ENCODE assay signal across 10 cellular contexts in the genomic region with DNA sequence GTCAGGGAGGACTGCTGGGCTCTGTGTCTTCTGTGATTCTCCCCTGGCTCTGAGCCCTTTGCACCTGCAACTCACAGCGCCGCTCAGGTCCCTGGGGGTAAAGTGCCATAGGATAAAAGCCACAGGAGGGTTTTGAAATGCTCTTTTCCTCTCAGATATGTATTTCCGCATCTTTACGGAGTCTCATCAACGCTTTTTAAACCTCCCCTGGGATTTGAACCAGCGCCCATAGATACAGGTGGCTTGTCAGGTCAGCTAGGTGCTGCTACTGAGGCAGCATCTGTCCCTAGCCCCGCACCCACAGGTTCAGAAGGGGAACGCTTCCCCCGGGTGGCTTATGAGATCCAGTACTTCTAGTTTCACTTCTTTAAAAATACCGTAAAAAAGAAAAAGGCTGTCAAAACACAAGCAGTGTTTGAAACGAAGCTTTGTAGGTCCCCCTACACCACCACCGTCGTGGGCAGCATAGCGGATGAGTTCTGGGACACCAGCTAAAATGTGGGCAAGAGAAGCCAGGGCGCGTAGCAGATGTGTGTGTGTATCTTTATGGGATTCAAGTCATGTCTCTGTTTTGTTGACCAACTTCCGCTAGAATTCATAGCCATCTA.
A peak's percentile ranks its signal among the peaks of the same experiment; 100 is the strongest.
DNase-seq lines count a peak whose midpoint lies in the region; ATAC-seq and TF ChIP-seq lines count a peak whose summit lies in the region.
"Had no signal": no experiment of that assay in that cellular context is flagged by ENCODE, and none has a peak within 500 bp of the region (broad histone marks: within the 10 kb centered on the region; RNA-seq: fewer than 3 reads in every experiment).

No MANE protein-coding gene starts in this region.

- H2AFZ ChIP-seq in OCI-LY1 (ENCODE audit: low read length), result no peak overlapping the region

- peak; percentile 78 for ATAC-seq in HG02943 (IDR thresholded peaks at IDR 0.05; ENCODE audit: low read depth, unreplicated experiment)

- H3K36me3 ChIP-seq in OCI-LY1 (ENCODE audit: insufficient read depth, low read length) (peaks cover 21% of the 10 kb centered on the region; the same call in 1 of the 2 replicates), brain microvascular endothelial cell (replicated peaks) (no peaks in the 10 kb centered on the region)

- H3K4me2 ChIP-seq in OCI-LY1 (ENCODE audit: low read length), result peak overlapping the region; percentile 67

- H3K27me3 ChIP-seq in OCI-LY1 (ENCODE audit: insufficient read depth, low read length) (no peaks in the 10 kb centered on the region), brain microvascular endothelial cell (replicated peaks) (no peaks in the 10 kb centered on the region)

- H3K9me2 ChIP-seq in OCI-LY1 (ENCODE audit: low read depth, low read length), result no peaks in the 10 kb centered on the region

- peak; percentile 10 for DNase-seq in stimulated activated CD4-positive, alpha-beta T cell treated with anti-CD3 and anti-CD28 coated beads, Interleukin-15, amount 100 ng/mL, for 24 hours
- no peak for DNase-seq in stimulated activated CD4-positive, alpha-beta T cell treated with anti-CD3 and anti-CD28 coated beads, Interleukin-4, amount 100 ng/mL, for 24 hours
- DNase-seq in NCI-H2081 (lab: John Stamatoyannopoulos, UW), result no peak
- no peak for DNase-seq in stimulated activated CD4-positive, alpha-beta T cell treated with anti-CD3 and anti-CD28 coated beads, Interleukin-4, amount 100 ng/mL, for 1 hour
- DNase-seq in inferior parietal cortex (ENCODE audit: extremely low spot score), result no peak
- no peak for DNase-seq in brain microvascular endothelial cell
- DNase-seq: NCI-H774 had no signal

- H3K9ac ChIP-seq in OCI-LY1 (ENCODE audit: low read length), result peak overlapping the region; percentile 69

- H3K4me3 ChIP-seq in OCI-LY1 (ENCODE audit: low read depth, low read length, poor library complexity, severe bottlenecking), result peak overlapping the region; percentile 49
- no peak overlapping the region for H3K4me3 ChIP-seq in brain microvascular endothelial cell (ENCODE audit: low read depth, low read length)

- in situ Hi-C loops in brain microvascular endothelial cell (cut with HindIII; ENCODE audit: low pct_ligation_motif_present, low sequenced_read_pairs), result no loop called here

- TF ChIP-seq CTCF in OCI-LY1 (IDR thresholded peaks at IDR 0.05; ENCODE audit: low read length) (peak; percentile 30; the same call in 1 of the 2 replicates), brain microvascular endothelial cell (IDR thresholded peaks at IDR 0.05; ENCODE audit: low read depth, low read length, missing control alignments) (no peak)

- H3F3A ChIP-seq in OCI-LY1 (ENCODE audit: insufficient read depth, low read length), result peaks cover 20% of the 10 kb centered on the region

- H3K4me1 ChIP-seq in OCI-LY1 (ENCODE audit: insufficient read depth, low read length, severe bottlenecking), result peaks cover 100% of the 10 kb centered on the region

- H3K9me3 ChIP-seq in OCI-LY1 (ENCODE audit: low read length), result no peaks in the 10 kb centered on the region

- H4K20me1 ChIP-seq in OCI-LY1 (ENCODE audit: insufficient read depth, low read length), result no peaks in the 10 kb centered on the region

- peak overlapping the region; percentile 97 for H3K27ac ChIP-seq in OCI-LY1 (ENCODE audit: low read depth, low read length, poor library complexity, severe bottlenecking)
- H3K27ac ChIP-seq in brain microvascular endothelial cell, result no peak overlapping the region
- H3K27ac ChIP-seq: C4-2B had no signal

- H3K79me2 ChIP-seq in OCI-LY1 (ENCODE audit: insufficient read depth, low read length), result peaks cover 22% of the 10 kb centered on the region
